1 cellular context compared by ENCODE assay signal in the genomic region with DNA sequence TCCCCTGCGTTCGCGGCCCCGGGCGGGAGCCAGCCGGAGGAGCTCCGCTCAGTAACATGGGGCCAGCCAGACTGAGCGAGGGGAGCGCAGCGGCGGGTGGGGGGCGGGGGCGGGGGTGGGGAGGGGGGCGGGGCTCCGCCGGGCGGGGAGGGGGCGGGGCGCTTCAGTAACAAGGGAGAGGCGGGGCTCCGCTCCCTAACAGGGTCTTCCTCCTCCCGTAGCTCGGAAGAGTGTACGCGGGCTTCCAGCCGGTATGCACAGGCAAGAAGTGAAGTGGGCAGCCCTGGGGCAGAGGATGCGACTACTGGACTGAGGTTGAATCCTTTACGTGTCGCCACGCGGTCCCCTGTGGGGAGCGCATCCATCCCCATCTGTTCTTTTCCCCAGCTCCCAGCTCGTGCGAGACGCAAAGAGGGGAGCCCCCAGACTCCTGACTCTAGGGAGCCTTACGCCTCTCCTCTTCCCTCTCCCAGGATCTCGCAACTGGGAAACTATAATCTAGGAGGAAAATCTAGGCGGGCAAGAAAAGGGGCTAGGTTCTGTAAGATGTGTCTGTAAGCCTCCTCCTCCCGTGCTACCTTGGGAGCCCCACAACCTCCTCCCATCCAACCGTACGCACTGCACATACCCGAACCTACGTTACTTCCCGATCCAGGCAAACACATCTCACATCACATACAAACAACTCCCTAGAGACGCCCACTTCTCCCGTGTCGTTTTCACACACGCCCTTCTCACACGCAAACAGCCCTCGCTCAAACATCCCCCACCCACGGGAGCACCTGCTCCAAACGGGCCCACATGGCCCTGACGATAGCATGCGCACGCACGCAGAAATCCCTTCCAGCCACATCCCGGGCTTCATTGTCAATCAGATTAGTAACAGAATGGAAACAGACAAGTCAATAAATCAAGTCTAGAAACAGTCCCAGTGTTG.
TF ChIP-seq lines count a peak whose summit lies in the region.

A gene with protein sequence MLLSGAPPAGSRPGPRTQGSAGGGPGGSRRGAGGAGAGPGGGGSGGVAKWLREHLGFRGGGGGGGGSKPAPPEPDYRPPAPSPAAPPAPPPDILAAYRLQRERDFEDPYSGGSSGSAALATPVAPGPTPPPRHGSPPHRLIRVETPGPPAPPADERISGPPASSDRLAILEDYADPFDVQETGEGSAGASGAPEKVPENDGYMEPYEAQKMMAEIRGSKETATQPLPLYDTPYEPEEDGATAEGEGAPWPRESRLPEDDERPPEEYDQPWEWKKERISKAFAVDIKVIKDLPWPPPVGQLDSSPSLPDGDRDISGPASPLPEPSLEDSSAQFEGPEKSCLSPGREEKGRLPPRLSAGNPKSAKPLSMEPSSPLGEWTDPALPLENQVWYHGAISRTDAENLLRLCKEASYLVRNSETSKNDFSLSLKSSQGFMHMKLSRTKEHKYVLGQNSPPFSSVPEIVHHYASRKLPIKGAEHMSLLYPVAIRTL (minus strand): TSS at position 73 of the 937 bp plus-strand sequence. CDS start 15 bp downstream, at position 58.

TF ChIP-seq in WTC11, 78 proteins besides CTCF, POLR2A, EP300 and RAD21 (continued from another document):
- TF ChIP-seq, protein P1, sequence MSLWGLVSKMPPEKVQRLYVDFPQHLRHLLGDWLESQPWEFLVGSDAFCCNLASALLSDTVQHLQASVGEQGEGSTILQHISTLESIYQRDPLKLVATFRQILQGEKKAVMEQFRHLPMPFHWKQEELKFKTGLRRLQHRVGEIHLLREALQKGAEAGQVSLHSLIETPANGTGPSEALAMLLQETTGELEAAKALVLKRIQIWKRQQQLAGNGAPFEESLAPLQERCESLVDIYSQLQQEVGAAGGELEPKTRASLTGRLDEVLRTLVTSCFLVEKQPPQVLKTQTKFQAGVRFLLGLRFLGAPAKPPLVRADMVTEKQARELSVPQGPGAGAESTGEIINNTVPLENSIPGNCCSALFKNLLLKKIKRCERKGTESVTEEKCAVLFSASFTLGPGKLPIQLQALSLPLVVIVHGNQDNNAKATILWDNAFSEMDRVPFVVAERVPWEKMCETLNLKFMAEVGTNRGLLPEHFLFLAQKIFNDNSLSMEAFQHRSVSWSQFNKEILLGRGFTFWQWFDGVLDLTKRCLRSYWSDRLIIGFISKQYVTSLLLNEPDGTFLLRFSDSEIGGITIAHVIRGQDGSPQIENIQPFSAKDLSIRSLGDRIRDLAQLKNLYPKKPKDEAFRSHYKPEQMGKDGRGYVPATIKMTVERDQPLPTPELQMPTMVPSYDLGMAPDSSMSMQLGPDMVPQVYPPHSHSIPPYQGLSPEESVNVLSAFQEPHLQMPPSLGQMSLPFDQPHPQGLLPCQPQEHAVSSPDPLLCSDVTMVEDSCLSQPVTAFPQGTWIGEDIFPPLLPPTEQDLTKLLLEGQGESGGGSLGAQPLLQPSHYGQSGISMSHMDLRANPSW (CRISPR knock-in tag; conservative IDR thresholded peaks at IDR 0.05; ENCODE audit: low read depth) = no peak
- TF ChIP-seq ZBTB21 (CRISPR knock-in tag; IDR thresholded peaks at IDR 0.05; ENCODE audit: borderline replicate concordance) = no peak
- TF ChIP-seq SMAD4 (CRISPR knock-in tag; IDR thresholded peaks at IDR 0.05) = no peak
- TF ChIP-seq GTF2I (CRISPR knock-in tag; conservative IDR thresholded peaks at IDR 0.05) = no peak
- no peak for TF ChIP-seq ZNF423 (CRISPR knock-in tag; IDR thresholded peaks at IDR 0.05)
